In the genomic region with DNA sequence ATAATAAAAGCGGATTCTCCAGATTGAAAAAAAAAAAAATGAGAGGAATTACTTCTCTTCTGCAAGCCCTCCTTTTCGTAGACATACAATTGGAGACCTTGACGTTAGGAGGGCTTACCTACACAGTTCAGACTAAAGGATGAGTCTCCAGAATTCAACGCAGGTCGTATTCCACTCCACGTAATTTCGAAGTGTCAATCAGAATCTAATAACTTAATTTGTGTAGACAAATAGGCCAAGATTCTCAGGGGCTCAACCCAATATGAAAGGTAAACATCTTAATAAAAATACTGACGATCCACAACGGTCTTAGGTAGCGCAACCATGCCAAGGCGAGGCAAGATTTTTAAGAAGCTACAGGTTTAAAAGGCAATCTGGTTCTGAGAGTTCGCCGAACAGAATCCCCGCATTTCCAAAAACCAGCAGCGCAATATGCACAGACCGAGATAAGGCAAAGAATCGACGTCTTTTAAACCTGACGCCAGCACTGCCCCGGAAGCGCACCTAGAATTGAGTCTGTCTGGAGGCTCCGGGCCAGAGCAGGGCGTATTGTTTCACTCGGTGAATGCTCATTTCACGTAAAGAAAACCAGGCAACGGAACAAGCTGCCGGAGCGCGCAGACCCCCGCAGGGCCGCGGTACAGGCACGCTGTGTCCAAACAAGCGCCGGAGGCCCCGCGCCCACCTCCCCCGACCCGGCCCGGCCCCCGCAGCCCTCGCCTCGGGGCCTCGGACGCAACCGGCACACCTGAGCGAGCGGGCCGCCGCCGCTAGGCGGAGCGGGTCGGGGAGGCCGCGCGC, we compare ENCODE assay signal across 1 cellular context.
TF ChIP-seq lines count a peak whose summit lies in the region.

No MANE protein-coding gene starts in this region.

TF ChIP-seq in HepG2, 621 proteins besides CTCF, POLR2A, EP300 and RAD21 (continued from another document and continues in another):
- TF ChIP-seq, protein P1, sequence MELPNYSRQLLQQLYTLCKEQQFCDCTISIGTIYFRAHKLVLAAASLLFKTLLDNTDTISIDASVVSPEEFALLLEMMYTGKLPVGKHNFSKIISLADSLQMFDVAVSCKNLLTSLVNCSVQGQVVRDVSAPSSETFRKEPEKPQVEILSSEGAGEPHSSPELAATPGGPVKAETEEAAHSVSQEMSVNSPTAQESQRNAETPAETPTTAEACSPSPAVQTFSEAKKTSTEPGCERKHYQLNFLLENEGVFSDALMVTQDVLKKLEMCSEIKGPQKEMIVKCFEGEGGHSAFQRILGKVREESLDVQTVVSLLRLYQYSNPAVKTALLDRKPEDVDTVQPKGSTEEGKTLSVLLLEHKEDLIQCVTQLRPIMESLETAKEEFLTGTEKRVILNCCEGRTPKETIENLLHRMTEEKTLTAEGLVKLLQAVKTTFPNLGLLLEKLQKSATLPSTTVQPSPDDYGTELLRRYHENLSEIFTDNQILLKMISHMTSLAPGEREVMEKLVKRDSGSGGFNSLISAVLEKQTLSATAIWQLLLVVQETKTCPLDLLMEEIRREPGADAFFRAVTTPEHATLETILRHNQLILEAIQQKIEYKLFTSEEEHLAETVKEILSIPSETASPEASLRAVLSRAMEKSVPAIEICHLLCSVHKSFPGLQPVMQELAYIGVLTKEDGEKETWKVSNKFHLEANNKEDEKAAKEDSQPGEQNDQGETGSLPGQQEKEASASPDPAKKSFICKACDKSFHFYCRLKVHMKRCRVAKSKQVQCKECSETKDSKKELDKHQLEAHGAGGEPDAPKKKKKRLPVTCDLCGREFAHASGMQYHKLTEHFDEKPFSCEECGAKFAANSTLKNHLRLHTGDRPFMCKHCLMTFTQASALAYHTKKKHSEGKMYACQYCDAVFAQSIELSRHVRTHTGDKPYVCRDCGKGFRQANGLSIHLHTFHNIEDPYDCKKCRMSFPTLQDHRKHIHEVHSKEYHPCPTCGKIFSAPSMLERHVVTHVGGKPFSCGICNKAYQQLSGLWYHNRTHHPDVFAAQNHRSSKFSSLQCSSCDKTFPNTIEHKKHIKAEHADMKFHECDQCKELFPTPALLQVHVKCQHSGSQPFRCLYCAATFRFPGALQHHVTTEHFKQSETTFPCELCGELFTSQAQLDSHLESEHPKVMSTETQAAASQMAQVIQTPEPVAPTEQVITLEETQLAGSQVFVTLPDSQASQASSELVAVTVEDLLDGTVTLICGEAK (IDR thresholded peaks at IDR 0.05), result no peak
- TF ChIP-seq, protein P1 (CRISPR knock-in tag; IDR thresholded peaks at IDR 0.05), result no peak
- TF ChIP-seq ZSCAN22 (CRISPR knock-in tag; IDR thresholded peaks at IDR 0.05) (no peak), KLF16 (CRISPR knock-in tag; IDR thresholded peaks at IDR 0.05) (no peak), ARNT2 (CRISPR knock-in tag; IDR thresholded peaks at IDR 0.05; ENCODE audit: low read depth) (no peak), HDAC1 (CRISPR knock-in tag; IDR thresholded peaks at IDR 0.05) (no peak), CREM (IDR thresholded peaks at IDR 0.05) (no peak; the same call in 1 of the 2 replicates), CREM (CRISPR knock-in tag; IDR thresholded peaks at IDR 0.05) (no peak), NR2F2 (IDR thresholded peaks at IDR 0.05; ENCODE audit: borderline replicate concordance, low read depth) (no peak), ZNF33B (CRISPR knock-in tag; IDR thresholded peaks at IDR 0.05) (no peak), ZNF205 (CRISPR knock-in tag; IDR thresholded peaks at IDR 0.05) (no peak), SKI (IDR thresholded peaks at IDR 0.05; ENCODE audit: partially characterized antibody) (no peak), KDM5B (CRISPR knock-in tag; IDR thresholded peaks at IDR 0.05; ENCODE audit: borderline replicate concordance) (no peak), ZNF292 (CRISPR knock-in tag; IDR thresholded peaks at IDR 0.05; ENCODE audit: borderline replicate concordance, low read depth) (no peak), ZNF253 (CRISPR knock-in tag; IDR thresholded peaks at IDR 0.05; ENCODE audit: borderline replicate concordance) (no peak), SOX6 (IDR thresholded peaks at IDR 0.05) (no peak), SOX6 (CRISPR knock-in tag; IDR thresholded peaks at IDR 0.05) (no peak), ERF (CRISPR knock-in tag; IDR thresholded peaks at IDR 0.05) (no peak), ZMAT3 (CRISPR knock-in tag; conservative IDR thresholded peaks at IDR 0.05) (no peak), HOXA7 (CRISPR knock-in tag; IDR thresholded peaks at IDR 0.05) (no peak), MEIS1 (CRISPR knock-in tag; IDR thresholded peaks at IDR 0.05; ENCODE audit: borderline replicate concordance) (no peak), ATRX (CRISPR knock-in tag; IDR thresholded peaks at IDR 0.05; ENCODE audit: borderline replicate concordance) (no peak), ZSCAN30 (CRISPR knock-in tag; IDR thresholded peaks at IDR 0.05) (no peak), ZSCAN29 (CRISPR knock-in tag; conservative IDR thresholded peaks at IDR 0.05) (no peak), PAX8 (CRISPR knock-in tag; IDR thresholded peaks at IDR 0.05; ENCODE audit: borderline replicate concordance) (no peak), TGIF2 (CRISPR knock-in tag; IDR thresholded peaks at IDR 0.05) (no peak), ZNF768 (CRISPR knock-in tag; IDR thresholded peaks at IDR 0.05) (no peak), ELF4 (CRISPR knock-in tag; IDR thresholded peaks at IDR 0.05; ENCODE audit: borderline replicate concordance) (peak; percentile 69; the same call in 1 of the 2 replicates), ZNF136 (CRISPR knock-in tag; IDR thresholded peaks at IDR 0.05; ENCODE audit: low read depth) (no peak)
- TF ChIP-seq, protein P2, sequence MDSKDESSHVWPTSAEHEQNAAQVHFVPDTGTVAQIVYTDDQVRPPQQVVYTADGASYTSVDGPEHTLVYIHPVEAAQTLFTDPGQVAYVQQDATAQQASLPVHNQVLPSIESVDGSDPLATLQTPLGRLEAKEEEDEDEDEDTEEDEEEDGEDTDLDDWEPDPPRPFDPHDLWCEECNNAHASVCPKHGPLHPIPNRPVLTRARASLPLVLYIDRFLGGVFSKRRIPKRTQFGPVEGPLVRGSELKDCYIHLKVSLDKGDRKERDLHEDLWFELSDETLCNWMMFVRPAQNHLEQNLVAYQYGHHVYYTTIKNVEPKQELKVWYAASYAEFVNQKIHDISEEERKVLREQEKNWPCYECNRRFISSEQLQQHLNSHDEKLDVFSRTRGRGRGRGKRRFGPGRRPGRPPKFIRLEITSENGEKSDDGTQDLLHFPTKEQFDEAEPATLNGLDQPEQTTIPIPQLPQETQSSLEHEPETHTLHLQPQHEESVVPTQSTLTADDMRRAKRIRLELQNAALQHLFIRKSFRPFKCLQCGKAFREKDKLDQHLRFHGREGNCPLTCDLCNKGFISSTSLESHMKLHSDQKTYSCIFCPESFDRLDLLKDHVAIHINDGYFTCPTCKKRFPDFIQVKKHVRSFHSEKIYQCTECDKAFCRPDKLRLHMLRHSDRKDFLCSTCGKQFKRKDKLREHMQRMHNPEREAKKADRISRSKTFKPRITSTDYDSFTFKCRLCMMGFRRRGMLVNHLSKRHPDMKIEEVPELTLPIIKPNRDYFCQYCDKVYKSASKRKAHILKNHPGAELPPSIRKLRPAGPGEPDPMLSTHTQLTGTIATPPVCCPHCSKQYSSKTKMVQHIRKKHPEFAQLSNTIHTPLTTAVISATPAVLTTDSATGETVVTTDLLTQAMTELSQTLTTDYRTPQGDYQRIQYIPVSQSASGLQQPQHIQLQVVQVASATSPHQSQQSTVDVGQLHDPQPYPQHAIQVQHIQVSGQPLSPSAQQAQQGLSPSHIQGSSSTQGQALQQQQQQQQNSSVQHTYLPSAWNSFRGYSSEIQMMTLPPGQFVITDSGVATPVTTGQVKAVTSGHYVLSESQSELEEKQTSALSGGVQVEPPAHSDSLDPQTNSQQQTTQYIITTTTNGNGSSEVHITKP (CRISPR knock-in tag; IDR thresholded peaks at IDR 0.05; ENCODE audit: low read depth), result no peak
- TF ChIP-seq, protein P3, sequence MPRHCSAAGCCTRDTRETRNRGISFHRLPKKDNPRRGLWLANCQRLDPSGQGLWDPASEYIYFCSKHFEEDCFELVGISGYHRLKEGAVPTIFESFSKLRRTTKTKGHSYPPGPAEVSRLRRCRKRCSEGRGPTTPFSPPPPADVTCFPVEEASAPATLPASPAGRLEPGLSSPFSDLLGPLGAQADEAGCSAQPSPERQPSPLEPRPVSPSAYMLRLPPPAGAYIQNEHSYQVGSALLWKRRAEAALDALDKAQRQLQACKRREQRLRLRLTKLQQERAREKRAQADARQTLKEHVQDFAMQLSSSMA (CRISPR knock-in tag; IDR thresholded peaks at IDR 0.05), result no peak
- TF ChIP-seq, protein P4, sequence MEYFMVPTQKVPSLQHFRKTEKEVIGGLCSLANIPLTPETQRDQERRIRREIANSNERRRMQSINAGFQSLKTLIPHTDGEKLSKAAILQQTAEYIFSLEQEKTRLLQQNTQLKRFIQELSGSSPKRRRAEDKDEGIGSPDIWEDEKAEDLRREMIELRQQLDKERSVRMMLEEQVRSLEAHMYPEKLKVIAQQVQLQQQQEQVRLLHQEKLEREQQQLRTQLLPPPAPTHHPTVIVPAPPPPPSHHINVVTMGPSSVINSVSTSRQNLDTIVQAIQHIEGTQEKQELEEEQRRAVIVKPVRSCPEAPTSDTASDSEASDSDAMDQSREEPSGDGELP (IDR thresholded peaks at IDR 0.05; ENCODE audit: borderline replicate concordance, low read depth), result no peak
- TF ChIP-seq, protein P5, sequence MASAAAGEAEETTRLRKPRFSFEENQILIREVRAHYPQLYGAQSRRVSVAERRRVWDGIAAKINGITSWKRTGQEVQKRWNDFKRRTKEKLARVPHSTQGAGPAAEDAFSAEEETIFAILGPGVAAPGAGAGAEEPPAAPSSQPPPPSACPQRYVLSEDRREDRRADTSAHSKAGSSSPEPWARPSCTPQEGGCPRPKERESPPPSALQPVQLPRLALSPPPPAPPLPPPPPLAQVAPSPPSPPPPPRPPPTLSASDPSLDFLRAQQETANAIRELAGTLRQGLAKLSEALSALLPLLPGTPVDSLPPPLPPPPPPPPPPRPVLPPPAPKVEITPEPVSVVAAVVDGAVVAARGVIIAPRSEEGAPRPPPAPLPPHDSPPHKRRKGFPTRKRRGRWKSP (CRISPR knock-in tag; IDR thresholded peaks at IDR 0.05), result no peak
- TF ChIP-seq, protein P6, sequence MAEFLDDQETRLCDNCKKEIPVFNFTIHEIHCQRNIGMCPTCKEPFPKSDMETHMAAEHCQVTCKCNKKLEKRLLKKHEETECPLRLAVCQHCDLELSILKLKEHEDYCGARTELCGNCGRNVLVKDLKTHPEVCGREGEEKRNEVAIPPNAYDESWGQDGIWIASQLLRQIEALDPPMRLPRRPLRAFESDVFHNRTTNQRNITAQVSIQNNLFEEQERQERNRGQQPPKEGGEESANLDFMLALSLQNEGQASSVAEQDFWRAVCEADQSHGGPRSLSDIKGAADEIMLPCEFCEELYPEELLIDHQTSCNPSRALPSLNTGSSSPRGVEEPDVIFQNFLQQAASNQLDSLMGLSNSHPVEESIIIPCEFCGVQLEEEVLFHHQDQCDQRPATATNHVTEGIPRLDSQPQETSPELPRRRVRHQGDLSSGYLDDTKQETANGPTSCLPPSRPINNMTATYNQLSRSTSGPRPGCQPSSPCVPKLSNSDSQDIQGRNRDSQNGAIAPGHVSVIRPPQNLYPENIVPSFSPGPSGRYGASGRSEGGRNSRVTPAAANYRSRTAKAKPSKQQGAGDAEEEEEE (CRISPR knock-in tag; IDR thresholded peaks at IDR 0.05; ENCODE audit: borderline replicate concordance), result no peak
- TF ChIP-seq, protein P7, sequence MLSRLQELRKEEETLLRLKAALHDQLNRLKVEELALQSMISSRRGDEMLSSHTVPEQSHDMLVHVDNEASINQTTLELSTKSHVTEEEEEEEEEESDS (CRISPR knock-in tag; IDR thresholded peaks at IDR 0.05; ENCODE audit: borderline replicate concordance), result no peak
- TF ChIP-seq, protein P8, sequence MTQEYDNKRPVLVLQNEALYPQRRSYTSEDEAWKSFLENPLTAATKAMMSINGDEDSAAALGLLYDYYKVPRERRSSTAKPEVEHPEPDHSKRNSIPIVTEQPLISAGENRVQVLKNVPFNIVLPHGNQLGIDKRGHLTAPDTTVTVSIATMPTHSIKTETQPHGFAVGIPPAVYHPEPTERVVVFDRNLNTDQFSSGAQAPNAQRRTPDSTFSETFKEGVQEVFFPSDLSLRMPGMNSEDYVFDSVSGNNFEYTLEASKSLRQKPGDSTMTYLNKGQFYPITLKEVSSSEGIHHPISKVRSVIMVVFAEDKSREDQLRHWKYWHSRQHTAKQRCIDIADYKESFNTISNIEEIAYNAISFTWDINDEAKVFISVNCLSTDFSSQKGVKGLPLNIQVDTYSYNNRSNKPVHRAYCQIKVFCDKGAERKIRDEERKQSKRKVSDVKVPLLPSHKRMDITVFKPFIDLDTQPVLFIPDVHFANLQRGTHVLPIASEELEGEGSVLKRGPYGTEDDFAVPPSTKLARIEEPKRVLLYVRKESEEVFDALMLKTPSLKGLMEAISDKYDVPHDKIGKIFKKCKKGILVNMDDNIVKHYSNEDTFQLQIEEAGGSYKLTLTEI (CRISPR knock-in tag; conservative IDR thresholded peaks at IDR 0.05), result no peak
- TF ChIP-seq, protein P9, sequence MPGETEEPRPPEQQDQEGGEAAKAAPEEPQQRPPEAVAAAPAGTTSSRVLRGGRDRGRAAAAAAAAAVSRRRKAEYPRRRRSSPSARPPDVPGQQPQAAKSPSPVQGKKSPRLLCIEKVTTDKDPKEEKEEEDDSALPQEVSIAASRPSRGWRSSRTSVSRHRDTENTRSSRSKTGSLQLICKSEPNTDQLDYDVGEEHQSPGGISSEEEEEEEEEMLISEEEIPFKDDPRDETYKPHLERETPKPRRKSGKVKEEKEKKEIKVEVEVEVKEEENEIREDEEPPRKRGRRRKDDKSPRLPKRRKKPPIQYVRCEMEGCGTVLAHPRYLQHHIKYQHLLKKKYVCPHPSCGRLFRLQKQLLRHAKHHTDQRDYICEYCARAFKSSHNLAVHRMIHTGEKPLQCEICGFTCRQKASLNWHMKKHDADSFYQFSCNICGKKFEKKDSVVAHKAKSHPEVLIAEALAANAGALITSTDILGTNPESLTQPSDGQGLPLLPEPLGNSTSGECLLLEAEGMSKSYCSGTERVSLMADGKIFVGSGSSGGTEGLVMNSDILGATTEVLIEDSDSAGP (CRISPR knock-in tag; IDR thresholded peaks at IDR 0.05; ENCODE audit: borderline replicate concordance), result no peak
